9 cellular contexts compared by ENCODE assay signal in genomic region chr6:139597781-139598368, GRCh38.
DNase-seq lines count a peak whose midpoint lies in the region; ATAC-seq and TF ChIP-seq lines count a peak whose summit lies in the region.
"Had no signal": no experiment of that assay in that cellular context is flagged by ENCODE, and none has a peak within 500 bp of the region (broad histone marks: within the 10 kb centered on the region; RNA-seq: fewer than 3 reads in every experiment).

No MANE protein-coding gene starts in this region.

- intact Hi-C loops in gastrocnemius medialis (cut with DNase I; ENCODE audit: low total_unique reads) (no loop called here), OCI-LY7 (cut with micrococcal nuclease; ENCODE audit: unreplicated experiment) (no loop called here)

- H3K27me3 ChIP-seq in gastrocnemius medialis = no peaks in the 10 kb centered on the region

- H3K4me2 ChIP-seq in OCI-LY7 (ENCODE audit: low read length) = no peak overlapping the region

- no peaks in the 10 kb centered on the region for H4K20me1 ChIP-seq in OCI-LY7 (ENCODE audit: insufficient read depth, low read length)

- TF ChIP-seq CTCF in gastrocnemius medialis (IDR thresholded peaks at IDR 0.05 in 4 of 5, conservative IDR thresholded peaks at IDR 0.05 in 1 of 5) = no peak
- no peak for TF ChIP-seq CTCF in OCI-LY7 (conservative IDR thresholded peaks at IDR 0.05; ENCODE audit: low read length)

- H3K36me3 ChIP-seq in gastrocnemius medialis (no peaks in the 10 kb centered on the region), OCI-LY7 (ENCODE audit: insufficient read depth, low read length) (no peaks in the 10 kb centered on the region)

- H3K27ac ChIP-seq in gastrocnemius medialis (peak overlapping the region; percentile 56 to 73 (median 66)), OCI-LY7 (ENCODE audit: low read depth, low read length, poor library complexity, severe bottlenecking) (no peak overlapping the region)

- H2AFZ ChIP-seq in OCI-LY7 (ENCODE audit: low read length) = no peak overlapping the region

- H3K4me1 ChIP-seq in gastrocnemius medialis (peaks cover 14 to 19% of the 10 kb centered on the region in 2 donors), OCI-LY7 (ENCODE audit: insufficient read depth, low read length, poor library complexity, severe bottlenecking) (no peaks in the 10 kb centered on the region)

- POLR2A ChIA-PET in OCI-LY7 (lab: Charles Lee) = interaction anchor here (1.5 kb wide), 1 partner anchor 9 kb away, joined by 4 read pairs; no protein-coding TSS in a partner anchor

- no peaks in the 10 kb centered on the region for H3K9me3 ChIP-seq in gastrocnemius medialis
- no peaks in the 10 kb centered on the region for H3K9me3 ChIP-seq in OCI-LY7 (ENCODE audit: low read length)

- in situ Hi-C loops in gastrocnemius medialis (cut with MboI; ENCODE audit: low sequenced_read_pairs in 4 of 4) (no loop called here), KBM-7 (cut with MboI; ENCODE audit: low pct_unique_long_range_greater_than_20kb, low sequenced_read_pairs) (no loop called here)

- no peaks in the 10 kb centered on the region for H3K9me2 ChIP-seq in OCI-LY7 (ENCODE audit: insufficient read depth, low read length)

- CTCF ChIA-PET in OCI-LY7 (lab: Charles Lee; ENCODE audit: unreplicated experiment) = no interaction called here

- peak; percentile 72 to 90 for ATAC-seq in gastrocnemius medialis

- BruUV-seq in OCI-LY7 (replicated peaks; lab: Mats Ljungman, UMichigan) = no TSS peak

- peak; percentile 81 for DNase-seq in H4 (ENCODE audit: low spot score)
- DNase-seq in amniotic stem cell (lab: John Stamatoyannopoulos, UW) = peak; percentile 89
- DNase-seq in hepatic stellate cell (ENCODE audit: low spot score) = peak; percentile 63
- DNase-seq in gastrocnemius medialis = peak; percentile 16 to 64
- no peak for DNase-seq in OCI-LY7 (ENCODE audit: low spot score)
- DNase-seq in AML-193 (lab: John Stamatoyannopoulos, UW) = no peak
- DNase-seq in KBM-7 = no peak
- no peak for DNase-seq in stimulated activated CD4-positive, alpha-beta T cell treated with anti-CD3 and anti-CD28 coated beads, Interleukin-2, amount 100 ng/mL, for 48 hours
- DNase-seq: activated CD4-positive, alpha-beta T cell treated with anti-CD3 and anti-CD28 coated beads, Interleukin-2, amount 10 ng/mL, durations not matched to agents 24 days and 14 days had no signal

- H3K4me3 ChIP-seq in gastrocnemius medialis (no peak overlapping the region), OCI-LY7 (ENCODE audit: low read depth, low read length, poor library complexity, severe bottlenecking) (no peak overlapping the region)

- H3K79me2 ChIP-seq in OCI-LY7 (ENCODE audit: insufficient read depth, low read depth, low read length) = no peaks in the 10 kb centered on the region

- TF ChIP-seq POLR2A in gastrocnemius medialis (IDR thresholded peaks at IDR 0.05) = no peak

Comparison
In these comparisons a context has a peak if more than half of its experiments do, and no peak if none do; other contexts are left out.
1. DNase-seq: peak in H4 (single experiment), amniotic stem cell (single experiment), hepatic stellate cell (single experiment) and gastrocnemius medialis (2 of 2); none in OCI-LY7 (single experiment), AML-193 (0 of 2), KBM-7 (single experiment) and stimulated activated CD4-positive, alpha-beta T cell treated with anti-CD3 and anti-CD28 coated beads, Interleukin-2, amount 100 ng/mL, for 48 hours (0 of 2).